Comparison of ENCODE assay signal across 9 cellular contexts in genomic region chr22:42343551-42344081, GRCh38.
DNase-seq lines count a peak whose midpoint lies in the region; ATAC-seq and TF ChIP-seq lines count a peak whose summit lies in the region.
"Had no signal": no experiment of that assay in that cellular context is flagged by ENCODE, and none has a peak within 500 bp of the region (broad histone marks: within the 10 kb centered on the region; RNA-seq: fewer than 3 reads in every experiment).

No MANE protein-coding gene starts in this region.

- TF ChIP-seq CTCF in activated B cell treated with CpG ODN at 0.5 μM for 24 hours (IDR thresholded peaks at IDR 0.05) = no peak

- H3K4me3 Mint-ChIP-seq in activated B cell treated with CpG ODN at 0.5 μM for 24 hours = no peak overlapping the region
- H3K4me3 Mint-ChIP-seq in immature natural killer cell = no peak overlapping the region

- peak; percentile 49 for ATAC-seq in activated B cell treated with CpG ODN at 0.5 μM for 24 hours (ENCODE audit: low read depth)
- no peak for ATAC-seq in HG03039 (IDR thresholded peaks at IDR 0.05; ENCODE audit: unreplicated experiment)
- ATAC-seq: GM12878 had no signal

- no peaks in the 10 kb centered on the region for H3K36me3 Mint-ChIP-seq in activated B cell treated with CpG ODN at 0.5 μM for 24 hours (ENCODE audit: low read depth)
- H3K36me3 Mint-ChIP-seq in immature natural killer cell = no peaks in the 10 kb centered on the region

- intact Hi-C loops in activated B cell treated with CpG ODN at 0.5 μM for 24 hours (cut with micrococcal nuclease) = no loop called here

- H3K27ac Mint-ChIP-seq in activated B cell treated with CpG ODN at 0.5 μM for 24 hours = no peak overlapping the region
- no peak overlapping the region for H3K27ac Mint-ChIP-seq in immature natural killer cell

- peak; percentile 16 for DNase-seq in stimulated activated CD4-positive, alpha-beta T cell treated with anti-CD3 and anti-CD28 coated beads, Interleukin-4, amount 100 ng/mL, for 1 hour
- no peak for DNase-seq in stimulated activated CD4-positive, alpha-beta T cell treated with anti-CD3 and anti-CD28 coated beads, Interleukin-2, amount 100 ng/mL, for 48 hours
- DNase-seq in activated B cell treated with CpG ODN at 0.5 μM for 24 hours (no peak), iris pigment epithelial cell (ENCODE audit: low read depth) (peak; percentile 15), GOT3 (lab: John Stamatoyannopoulos, UW) (no peak), GM19238 (ENCODE audit: insufficient read length, low spot score) (no peak), immature natural killer cell (no peak)

- H3K4me1 Mint-ChIP-seq in activated B cell treated with CpG ODN at 0.5 μM for 24 hours (peaks cover 12% of the 10 kb centered on the region), immature natural killer cell (peaks cover 0 to 3% of the 10 kb centered on the region in 2 donors)

- CTCF ChIA-PET in activated B cell treated with CpG ODN at 0.5 μM for 24 hours (lab: Charles Lee) = no interaction called here

- H3K9me3 Mint-ChIP-seq in activated B cell treated with CpG ODN at 0.5 μM for 24 hours = no peaks in the 10 kb centered on the region
- H3K9me3 Mint-ChIP-seq in immature natural killer cell = no peaks in the 10 kb centered on the region

- peaks cover 36% of the 10 kb centered on the region for H3K27me3 Mint-ChIP-seq in activated B cell treated with CpG ODN at 0.5 μM for 24 hours
- peaks cover 6 to 11% (median 8%) of the 10 kb centered on the region in 3 donors for H3K27me3 Mint-ChIP-seq in immature natural killer cell (ENCODE audit: low read depth in 3 of 3)

- POLR2A ChIA-PET in activated B cell treated with CpG ODN at 0.5 μM for 24 hours (lab: Charles Lee) = no interaction called here

Comparison
In these comparisons a context has a peak if more than half of its experiments do, and no peak if none do; other contexts are left out.
1. DNase-seq: peak in stimulated activated CD4-positive, alpha-beta T cell treated with anti-CD3 and anti-CD28 coated beads, Interleukin-4, amount 100 ng/mL, for 1 hour (single experiment) and iris pigment epithelial cell (single experiment); none in stimulated activated CD4-positive, alpha-beta T cell treated with anti-CD3 and anti-CD28 coated beads, Interleukin-2, amount 100 ng/mL, for 48 hours (0 of 2), activated B cell treated with CpG ODN at 0.5 μM for 24 hours (single experiment), GOT3 (single experiment), GM19238 (single experiment) and immature natural killer cell (0 of 3).